In the genomic region with DNA sequence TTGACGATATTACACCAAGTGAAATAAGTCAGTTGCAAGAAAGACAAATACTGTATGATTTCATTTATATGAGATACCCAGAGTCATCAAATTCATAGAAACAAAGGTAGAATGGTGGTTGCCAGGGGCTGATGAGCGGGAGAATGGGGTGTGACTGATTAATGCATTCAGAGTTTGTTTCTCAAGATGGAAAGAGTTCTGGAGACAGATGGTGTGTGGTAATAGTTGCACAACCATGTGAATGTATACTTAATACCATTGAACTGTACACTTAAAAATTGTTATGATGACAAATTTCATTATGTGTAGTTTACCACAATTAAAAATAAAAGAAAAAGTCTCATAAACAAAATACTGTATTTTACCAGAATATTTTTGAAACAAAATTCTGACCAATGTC, we compare ENCODE assay signal across 29 cellular contexts.
DNase-seq lines count a peak whose midpoint lies in the region; ATAC-seq and TF ChIP-seq lines count a peak whose summit lies in the region.
"Had no signal": no experiment of that assay in that cellular context is flagged by ENCODE, and none has a peak within 500 bp of the region (broad histone marks: within the 10 kb centered on the region; RNA-seq: fewer than 3 reads in every experiment).

No MANE protein-coding gene starts in this region.

- H3K9me3 ChIP-seq in breast epithelium (no peaks in the 10 kb centered on the region), upper lobe of right lung (no peaks in the 10 kb centered on the region)
- H3K9me3 ChIP-seq: A549, ovary had no signal

- DNase-seq in MCF 10A (ENCODE audit: unreplicated experiment) (peak; percentile 55), breast epithelium (ENCODE audit: low spot score in 2 of 2) (no peak), amniotic epithelial cell (ENCODE audit: low read depth) (peak; percentile 80), fibroblast of the conjunctiva (ENCODE audit: low read depth) (peak; percentile 13), GM13976 (ENCODE audit: low spot score) (no peak), upper lobe of right lung (no peak), mucosa of gallbladder (ENCODE audit: low spot score) (no peak)
- DNase-seq: activated CD4-positive, alpha-beta T cell treated with anti-CD3 and anti-CD28 coated beads for 48 hours; activated CD8-positive, alpha-beta memory T cell treated with anti-CD3 and anti-CD28 coated beads for 24 hours; activated T-cell treated with anti-CD3 and anti-CD28 coated beads for 4 hours; aorta; CD4-positive, alpha-beta memory T cell; KBM-7; NCI-H1417 treated with DMSO at 0.1 percent for 48 hours; NCI-H2029 treated with DMSO at 0.1 percent for 48 hours; NCI-H2227 treated with DMSO at 0.1 percent for 48 hours; NCI-H748 treated with DMSO at 0.1 percent for 48 hours; ovary; small intestine; stimulated activated naive CD4-positive, alpha-beta T cell; T-cell had no signal

- no peak overlapping the region for H3K4me3 Mint-ChIP-seq in MCF 10A (ENCODE audit: unreplicated experiment)
- H3K4me3 Mint-ChIP-seq: activated naive CD4-positive, alpha-beta T cell treated with anti-CD3 and anti-CD28 coated beads, Interleukin-2, amount 50 U/mL, for 24 hours; B cell; CD4-positive, alpha-beta memory T cell; memory B cell; neural crest cell; T-cell had no signal

- H3K36me3 Mint-ChIP-seq in MCF 10A (ENCODE audit: insufficient read depth, unreplicated experiment) = peaks cover 4% of the 10 kb centered on the region

- TF ChIP-seq POLR2A in breast epithelium (IDR thresholded peaks at IDR 0.05) = no peak

- H3K4me1 ChIP-seq in breast epithelium (no peaks in the 10 kb centered on the region), upper lobe of right lung (no peaks in the 10 kb centered on the region)
- H3K4me1 ChIP-seq: A549 had no signal

- no peak overlapping the region for H3K27ac ChIP-seq in breast epithelium
- H3K27ac ChIP-seq in upper lobe of right lung = no peak overlapping the region
- H3K27ac ChIP-seq: A549, ovary, RWPE1 had no signal

- CTCF ChIA-PET in MCF 10A (lab: Yijun Ruan, JAX) = no interaction called here

- H3K9me3 Mint-ChIP-seq in MCF 10A (ENCODE audit: unreplicated experiment) = no peaks in the 10 kb centered on the region
- H3K9me3 Mint-ChIP-seq: neural crest cell had no signal

- no peaks in the 10 kb centered on the region for H3K36me3 ChIP-seq in breast epithelium
- peaks cover 14% of the 10 kb centered on the region for H3K36me3 ChIP-seq in upper lobe of right lung
- H3K36me3 ChIP-seq: ovary had no signal

- H3K4me3 ChIP-seq in breast epithelium = no peak overlapping the region
- H3K4me3 ChIP-seq in upper lobe of right lung = no peak overlapping the region
- H3K4me3 ChIP-seq: A549, ovary had no signal

- peaks cover 11% of the 10 kb centered on the region for H3K4me1 Mint-ChIP-seq in MCF 10A (ENCODE audit: insufficient read depth, unreplicated experiment)
- H3K4me1 Mint-ChIP-seq: activated naive CD4-positive, alpha-beta T cell treated with anti-CD3 and anti-CD28 coated beads, Interleukin-2, amount 50 U/mL, for 24 hours; B cell; CD4-positive, alpha-beta memory T cell; memory B cell; neural crest cell; T-cell had no signal

- POLR2A ChIA-PET in MCF 10A (lab: Yijun Ruan, JAX) = interaction anchor here (0.9 to 1.3 kb wide), 2 partner anchors 10 to 95 kb away, joined by 3 read pairs; no protein-coding TSS in a partner anchor

- H3K27ac Mint-ChIP-seq in MCF 10A (ENCODE audit: low read depth, unreplicated experiment) = no peak overlapping the region
- H3K27ac Mint-ChIP-seq: activated naive CD4-positive, alpha-beta T cell treated with anti-CD3 and anti-CD28 coated beads, Interleukin-2, amount 50 U/mL, for 24 hours; activated T-helper 2 cell treated with anti-CD3 and anti-CD28 coated beads, Interferon-gamma antibody, Interleukin-2, Interleukin-4, amounts not matched to agents 10 μg/mL and 5 μg/mL and 100 μg/mL, durations not matched to agents 14 hours and 24 hours and 36 hours; B cell; memory B cell; T-cell had no signal

- TF ChIP-seq CTCF in MCF 10A (IDR thresholded peaks at IDR 0.05; ENCODE audit: unreplicated experiment) (no peak), breast epithelium (IDR thresholded peaks at IDR 0.05) (no peak), GM13976 (IDR thresholded peaks at IDR 0.05; ENCODE audit: borderline replicate concordance, control extremely low read depth, extremely low read depth, insufficient read depth, missing control alignments) (no peak), upper lobe of right lung (IDR thresholded peaks at IDR 0.05) (no peak)

- BruUV-seq in MCF 10A (replicated peaks; lab: Mats Ljungman, UMichigan) = no TSS peak

- H3K27me3 ChIP-seq in breast epithelium = no peaks in the 10 kb centered on the region
- H3K27me3 ChIP-seq in upper lobe of right lung = no peaks in the 10 kb centered on the region
- H3K27me3 ChIP-seq: ovary had no signal

- ATAC-seq in GM19452 (IDR thresholded peaks at IDR 0.05; ENCODE audit: unreplicated experiment) (no peak), upper lobe of right lung (no peak)
- ATAC-seq: A549, T-cell had no signal

- intact Hi-C loops in MCF 10A (cut with micrococcal nuclease) = no loop called here
- intact Hi-C loops in breast epithelium (cut with DNase I; ENCODE audit: low total_unique reads) = no loop called here
- intact Hi-C loops in upper lobe of right lung (cut with DNase I) = no loop called here

- no peaks in the 10 kb centered on the region for H3K27me3 Mint-ChIP-seq in MCF 10A (ENCODE audit: insufficient read depth, unreplicated experiment)
- H3K27me3 Mint-ChIP-seq: activated naive CD4-positive, alpha-beta T cell treated with anti-CD3 and anti-CD28 coated beads, Interleukin-2, amount 50 U/mL, for 24 hours; B cell; CD4-positive, alpha-beta memory T cell; memory B cell; T-cell had no signal

- in situ Hi-C loops in GM13976 (cut with MboI; ENCODE audit: low sequenced_read_pairs, unreplicated experiment) = no loop called here

Comparison
In these comparisons a context has a peak if more than half of its experiments do, and no peak if none do; other contexts are left out.
1. DNase-seq: peak in MCF 10A (single experiment), amniotic epithelial cell (single experiment) and fibroblast of the conjunctiva (single experiment); none in breast epithelium (0 of 2), GM13976 (single experiment), upper lobe of right lung (single experiment) and mucosa of gallbladder (single experiment).